Comparison of ENCODE assay signal across 8 cellular contexts in genomic region chr12:14417717-14418116, GRCh38. TPM values are rescaled to one million over a fixed set of nuclear protein-coding genes. Genes with fewer than 3 reads are reported as not detected.
DNase-seq lines count a peak whose midpoint lies in the region; ATAC-seq, FAIRE-seq and TF ChIP-seq lines count a peak whose summit lies in the region.

No MANE protein-coding gene starts in this region.

- H3K4me3 Mint-ChIP-seq in osteocyte (ENCODE audit: unreplicated experiment), result peak overlapping the region; percentile 51

- peaks cover 28% of the 10 kb centered on the region for H3K4me1 Mint-ChIP-seq in osteocyte (ENCODE audit: unreplicated experiment)

- no peak for FAIRE-seq in urothelium cell line (lab: Jason Lieb, UNC)

- peaks cover 9 to 42% of the 10 kb centered on the region in 2 donors for H3K36me3 Mint-ChIP-seq in activated naive CD4-positive, alpha-beta T cell treated with anti-CD3 and anti-CD28 coated beads, Interleukin-2, amount 50 U/mL, for 72 hours
- peaks cover 22% of the 10 kb centered on the region for H3K36me3 Mint-ChIP-seq in osteocyte (ENCODE audit: unreplicated experiment)

- intact Hi-C loops in head of caudate nucleus (cut with DNase I), result loop anchor here (10.0 kb wide), 1 partner anchor 163 kb away; no protein-coding TSS in a partner anchor

- ATAC-seq in activated naive CD4-positive, alpha-beta T cell treated with anti-CD3 and anti-CD28 coated beads, Interleukin-2, amount 50 U/mL, for 72 hours, result peak; percentile 78 to 83
- no peak for ATAC-seq in HG03469 (IDR thresholded peaks at IDR 0.05; ENCODE audit: unreplicated experiment)

- DNase-seq in H4 (ENCODE audit: low spot score) (peak; percentile 64), RWPE1 (ENCODE audit: low spot score) (peak; percentile 46), head of caudate nucleus (peak; percentile 14 to 85 (median 71)), osteocyte (ENCODE audit: extremely low spot score, unreplicated experiment) (no peak), urothelium cell line (ENCODE audit: low spot score) (peak; percentile 61), DMS153 (lab: John Stamatoyannopoulos, UW) (no peak)
- DNase-seq in activated naive CD4-positive, alpha-beta T cell treated with anti-CD3 and anti-CD28 coated beads, Interleukin-2, amount 50 U/mL, for 72 hours (ENCODE audit: low spot score in 2 of 2), result peak in 1 of 2 donors; percentile 47

- TF ChIP-seq CTCF in RWPE1 (conservative IDR thresholded peaks at IDR 0.05; ENCODE audit: low read depth), result no peak
- TF ChIP-seq CTCF in osteocyte (IDR thresholded peaks at IDR 0.05), result no peak

- H3K27me3 Mint-ChIP-seq in osteocyte (ENCODE audit: unreplicated experiment), result no peaks in the 10 kb centered on the region

- peaks cover 0 to 16% of the 10 kb centered on the region in 2 donors for H3K9me3 Mint-ChIP-seq in activated naive CD4-positive, alpha-beta T cell treated with anti-CD3 and anti-CD28 coated beads, Interleukin-2, amount 50 U/mL, for 72 hours
- H3K9me3 Mint-ChIP-seq in osteocyte (ENCODE audit: unreplicated experiment), result peaks cover 16% of the 10 kb centered on the region

- CTCF ChIA-PET in RWPE1 (lab: Yijun Ruan, JAX), result interaction anchor here (0.7 kb wide), 1 partner anchor 1466 kb away, joined by 4 read pairs; the partner anchor contains the start of gene GPRC5D

- H3K27ac ChIP-seq in RWPE1, result no peak overlapping the region

- POLR2A ChIA-PET in RWPE1 (lab: Yijun Ruan, JAX; ENCODE audit: low non-redundant PET), result no interaction called here

- H3K27ac Mint-ChIP-seq in activated naive CD4-positive, alpha-beta T cell treated with anti-CD3 and anti-CD28 coated beads, Interleukin-2, amount 50 U/mL, for 72 hours, result peak overlapping the region; percentile 76 to 92
- peak overlapping the region; percentile 84 for H3K27ac Mint-ChIP-seq in osteocyte (ENCODE audit: unreplicated experiment)

RNA-seq across cellular contexts. Expression of gene ATF7IP, which starts 52.2 kb away (rescaled TPM):
- 34.2 and 51.3 TPM in 2 replicates for total RNA-seq in H4 (2014; rRNA removed; shearing (Covaris generic))
- total RNA-seq in activated naive CD4-positive, alpha-beta T cell treated with anti-CD3 and anti-CD28 coated beads, Interleukin-2, amount 50 U/mL, for 72 hours, result 10 to 100 TPM; 78.1 to 85.5 TPM
- total RNA-seq in osteocyte, result 71.1 and 71.2 TPM in 2 replicates

Comparison
In these comparisons a context has a peak if more than half of its experiments do, and no peak if none do; other contexts are left out.
1. DNase-seq: peak in H4 (single experiment), RWPE1 (single experiment), head of caudate nucleus (42 of 42) and urothelium cell line (single experiment); none in osteocyte (single experiment) and DMS153 (single experiment).